9 cellular contexts compared by ENCODE assay signal in the genomic region with DNA sequence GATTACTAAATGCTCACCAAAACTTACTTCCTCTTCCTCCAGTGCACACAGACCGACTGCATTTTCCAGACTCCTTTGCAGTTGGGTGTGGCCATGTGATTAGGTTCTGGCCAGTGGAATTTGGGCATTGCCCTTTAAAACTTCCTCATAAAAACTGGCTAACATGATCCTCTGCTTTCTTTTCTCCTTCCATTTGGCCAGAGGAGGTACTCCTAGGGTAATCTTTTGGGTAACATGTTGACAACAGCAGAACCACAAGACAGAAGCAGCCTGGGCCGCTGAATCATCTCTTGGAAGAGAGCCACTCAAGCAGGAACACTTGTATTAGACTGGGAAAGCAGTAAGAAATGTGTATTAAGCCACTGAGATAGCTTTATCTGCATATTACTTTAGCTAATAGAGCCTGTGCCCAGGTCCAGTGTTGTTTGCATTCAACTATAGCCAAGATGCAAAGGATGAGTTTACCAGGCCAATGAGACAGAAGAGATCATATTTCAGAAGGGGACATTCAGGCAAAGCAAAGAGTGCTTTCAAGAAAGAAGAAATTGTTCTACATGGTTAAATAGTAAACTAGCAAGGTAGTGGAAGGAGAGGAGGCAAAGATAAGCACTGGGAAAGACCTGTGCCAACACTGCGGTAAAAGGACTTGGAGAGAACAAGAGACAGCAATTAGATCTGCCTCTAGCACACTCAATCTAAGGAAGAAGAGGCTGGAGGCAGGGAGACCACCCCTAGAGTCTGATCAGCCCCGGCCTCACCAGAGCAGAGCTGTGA.
A peak's percentile ranks its signal among the peaks of the same experiment; 100 is the strongest.
DNase-seq lines count a peak whose midpoint lies in the region; ATAC-seq and TF ChIP-seq lines count a peak whose summit lies in the region.
"Had no signal": no experiment of that assay in that cellular context is flagged by ENCODE, and none has a peak within 500 bp of the region (broad histone marks: within the 10 kb centered on the region; RNA-seq: fewer than 3 reads in every experiment).

No MANE protein-coding gene starts in this region.

- H3K27ac ChIP-seq in uterus (peak overlapping the region; percentile 71 to 76), A673 (ENCODE audit: low read depth, low read length, poor library complexity, severe bottlenecking) (no peak overlapping the region)

- in situ Hi-C loops in astrocyte of the cerebellum (cut with HindIII; ENCODE audit: low sequenced_read_pairs) = no loop called here

- peak; percentile 34 for DNase-seq in SIG-M5 treated with dmso at 0.1 percent for 504 hours (lab: John Stamatoyannopoulos, UW; ENCODE audit: unreplicated experiment)
- no peak for DNase-seq in SIG-M5 (lab: John Stamatoyannopoulos, UW)
- peak; percentile 87 for DNase-seq in astrocyte of the cerebellum (ENCODE audit: low read depth)
- peak; percentile 44 to 69 for DNase-seq in left colon
- DNase-seq in uterus = peak; percentile 64 to 80
- DNase-seq in A673 (ENCODE audit: low spot score) = no peak
- no peak for DNase-seq in cortex of kidney (lab: John Stamatoyannopoulos, UW)
- DNase-seq: CD4-positive, CD25-positive, alpha-beta regulatory T cell had no signal

- H3K9me3 ChIP-seq in uterus = no peaks in the 10 kb centered on the region
- H3K9me3 ChIP-seq in A673 (ENCODE audit: low read depth, low read length, poor library complexity, severe bottlenecking) = no peaks in the 10 kb centered on the region

- BruUV-seq in A673 (replicated peaks; lab: Mats Ljungman, UMichigan) = no TSS peak

- H3K4me3 ChIP-seq in astrocyte of the cerebellum (ENCODE audit: low read depth, low read length) = no peak overlapping the region
- H3K4me3 ChIP-seq in uterus = no peak overlapping the region
- H3K4me3 ChIP-seq in A673 (ENCODE audit: low read depth, low read length, poor library complexity, severe bottlenecking) = no peak overlapping the region

- CTCF ChIA-PET in A673 (lab: Charles Lee) = no interaction called here

- H3K27me3 ChIP-seq in uterus (no peaks in the 10 kb centered on the region), A673 (replicated peaks; ENCODE audit: insufficient read depth, low read depth, low read length, poor library complexity) (no peaks in the 10 kb centered on the region)

- intact Hi-C loops in left colon (cut with DNase I, micrococcal nuclease) = no loop called here
- intact Hi-C loops in uterus (cut with DNase I; ENCODE audit: low total_unique reads) = no loop called here
- intact Hi-C loops in A673 (cut with micrococcal nuclease; ENCODE audit: unreplicated experiment) = no loop called here

- H3K4me1 ChIP-seq in uterus (no peaks in the 10 kb centered on the region), A673 (ENCODE audit: insufficient read depth, low read length, poor library complexity, severe bottlenecking) (no peaks in the 10 kb centered on the region)

- POLR2A ChIA-PET in A673 (lab: Charles Lee; ENCODE audit: low non-redundant PET) = no interaction called here

- peak; percentile 95 for ATAC-seq in left colon
- no peak for ATAC-seq in HG03565 (IDR thresholded peaks at IDR 0.05; ENCODE audit: unreplicated experiment)

- H3K36me3 ChIP-seq in uterus (no peaks in the 10 kb centered on the region), A673 (ENCODE audit: insufficient read depth, low read length, poor library complexity, severe bottlenecking) (no peaks in the 10 kb centered on the region)

- TF ChIP-seq CTCF in astrocyte of the cerebellum (IDR thresholded peaks at IDR 0.05; ENCODE audit: low read depth, low read length, missing control alignments) (no peak), uterus (IDR thresholded peaks at IDR 0.05) (no peak), A673 (conservative IDR thresholded peaks at IDR 0.05; ENCODE audit: low read depth, low read length) (no peak)

- no peak for TF ChIP-seq POLR2A in uterus (IDR thresholded peaks at IDR 0.05)

Comparison
In these comparisons a context has a peak if more than half of its experiments do, and no peak if none do; other contexts are left out.
1. DNase-seq: peak in SIG-M5 treated with dmso at 0.1 percent for 504 hours (single experiment), astrocyte of the cerebellum (single experiment), left colon (2 of 2) and uterus (2 of 2); none in SIG-M5 (single experiment), A673 (single experiment) and cortex of kidney (single experiment).